13 cellular contexts compared by ENCODE assay signal in genomic region chr9:94941211-94941875, GRCh38.
DNase-seq lines count a peak whose midpoint lies in the region; ATAC-seq, FAIRE-seq and TF ChIP-seq lines count a peak whose summit lies in the region.
"Had no signal": no experiment of that assay in that cellular context is flagged by ENCODE, and none has a peak within 500 bp of the region (broad histone marks: within the 10 kb centered on the region; RNA-seq: fewer than 3 reads in every experiment).

No MANE protein-coding gene starts in this region.

- H3K4me3 ChIP-seq in endothelial cell of umbilical vein (replicated peaks in 1 of 3; ENCODE audit: insufficient read depth in 1 of 3, low read depth in 1 of 3, low read length in 3 of 3) (peak overlapping the region in 1 of 3 experiments; percentile 5), muscle layer of duodenum (ENCODE audit: low read depth in 1 of 2, low read length in 2 of 2) (no peak overlapping the region)

- H3K9me1 ChIP-seq in endothelial cell of umbilical vein (replicated peaks; ENCODE audit: control insufficient read depth, extremely low read depth, insufficient read depth, low read length), result no peaks in the 10 kb centered on the region

- peak overlapping the region; percentile 7 for H3K27ac Mint-ChIP-seq in stimulated activated naive CD8-positive, alpha-beta T cell treated with anti-CD3 and anti-CD28 coated beads, Interleukin-15, Interleukin-2, amounts not matched to agents 100 ng/mL and 50 ng/mL, for 24 hours
- peak overlapping the region in 1 of 2 donors; percentile 19 for H3K27ac Mint-ChIP-seq in stimulated activated naive CD8-positive, alpha-beta T cell treated with anti-CD3 and anti-CD28 coated beads, Interleukin-15, amount 100 ng/mL, for 72 hours
- peak overlapping the region in 3 of 6 donors; percentile 37 to 80 (median 38) for H3K27ac Mint-ChIP-seq in immature natural killer cell
- H3K27ac Mint-ChIP-seq: effector memory CD8-positive, alpha-beta T cell had no signal

- H3K27ac ChIP-seq in endothelial cell of umbilical vein (ENCODE audit: insufficient read depth, low read depth, low read length), result peak overlapping the region; percentile 79
- peak overlapping the region; percentile 19 for H3K27ac ChIP-seq in muscle layer of duodenum (ENCODE audit: low read length)
- no peak overlapping the region for H3K27ac ChIP-seq in substantia nigra (ENCODE audit: low read depth, low read length, poor library complexity, severe bottlenecking)
- H3K27ac ChIP-seq: RWPE1 had no signal

- intact Hi-C loops in endothelial cell of umbilical vein (cut with micrococcal nuclease), result loop anchor here (1.0 to 2.0 kb wide), 2 partner anchors 12 to 65 kb away; no protein-coding TSS in a partner anchor

- no TSS peak for BruUV-seq in endothelial cell of umbilical vein (replicated peaks; lab: Mats Ljungman, UMichigan)

- H3K27me3 Mint-ChIP-seq in stimulated activated naive CD8-positive, alpha-beta T cell treated with anti-CD3 and anti-CD28 coated beads, Interleukin-15, Interleukin-2, amounts not matched to agents 100 ng/mL and 50 ng/mL, for 24 hours, result no peaks in the 10 kb centered on the region
- H3K27me3 Mint-ChIP-seq in stimulated activated naive CD8-positive, alpha-beta T cell treated with anti-CD3 and anti-CD28 coated beads, Interleukin-15, amount 100 ng/mL, for 72 hours, result no peaks in the 10 kb centered on the region
- H3K27me3 Mint-ChIP-seq in immature natural killer cell (ENCODE audit: low read depth in 3 of 3), result peaks cover 0 to 2% (median 2%) of the 10 kb centered on the region in 3 donors
- H3K27me3 Mint-ChIP-seq: effector memory CD8-positive, alpha-beta T cell had no signal

- POLR2A ChIA-PET in endothelial cell of umbilical vein (lab: Charles Lee), result no interaction called here

- peak overlapping the region; percentile 77 for H3K4me2 ChIP-seq in endothelial cell of umbilical vein (ENCODE audit: insufficient read depth, low read length)

- H3K4me1 Mint-ChIP-seq in stimulated activated naive CD8-positive, alpha-beta T cell treated with anti-CD3 and anti-CD28 coated beads, Interleukin-15, Interleukin-2, amounts not matched to agents 100 ng/mL and 50 ng/mL, for 24 hours (ENCODE audit: low read depth), result peaks cover 5% of the 10 kb centered on the region
- peaks cover 6% of the 10 kb centered on the region for H3K4me1 Mint-ChIP-seq in stimulated activated naive CD8-positive, alpha-beta T cell treated with anti-CD3 and anti-CD28 coated beads, Interleukin-15, amount 100 ng/mL, for 72 hours
- H3K4me1 Mint-ChIP-seq in immature natural killer cell, result peaks cover 6 to 14% of the 10 kb centered on the region in 2 donors

- H3K9me3 ChIP-seq in endothelial cell of umbilical vein (replicated peaks; ENCODE audit: control insufficient read depth, insufficient read depth, low read length) (no peaks in the 10 kb centered on the region), muscle layer of duodenum (ENCODE audit: control insufficient read depth in 1 of 2, low read length in 2 of 2) (no peaks in the 10 kb centered on the region)

- TF ChIP-seq POLR2A in endothelial cell of umbilical vein (IDR thresholded peaks at IDR 0.05; ENCODE audit: low read depth, low read length), result no peak

- no peak overlapping the region for H3K4me3 Mint-ChIP-seq in stimulated activated naive CD8-positive, alpha-beta T cell treated with anti-CD3 and anti-CD28 coated beads, Interleukin-15, Interleukin-2, amounts not matched to agents 100 ng/mL and 50 ng/mL, for 24 hours
- no peak overlapping the region for H3K4me3 Mint-ChIP-seq in stimulated activated naive CD8-positive, alpha-beta T cell treated with anti-CD3 and anti-CD28 coated beads, Interleukin-15, amount 100 ng/mL, for 72 hours
- no peak overlapping the region for H3K4me3 Mint-ChIP-seq in immature natural killer cell
- H3K4me3 Mint-ChIP-seq: effector memory CD8-positive, alpha-beta T cell had no signal

- ATAC-seq in stimulated activated naive CD8-positive, alpha-beta T cell treated with anti-CD3 and anti-CD28 coated beads, Interleukin-15, amount 100 ng/mL, for 72 hours, result no peak
- ATAC-seq in HG02798 (IDR thresholded peaks at IDR 0.05; ENCODE audit: poor library complexity, unreplicated experiment), result no peak
- ATAC-seq: effector memory CD8-positive, alpha-beta T cell had no signal

- H2AFZ ChIP-seq in endothelial cell of umbilical vein (ENCODE audit: low read depth, low read length), result peak overlapping the region; percentile 36

- peaks cover 31% of the 10 kb centered on the region for H3K4me1 ChIP-seq in endothelial cell of umbilical vein (ENCODE audit: control insufficient read depth, extremely low read depth, insufficient read depth, low read length)
- peaks cover 0 to 11% of the 10 kb centered on the region in 2 donors for H3K4me1 ChIP-seq in muscle layer of duodenum (ENCODE audit: control insufficient read depth in 1 of 2, insufficient read depth in 2 of 2, low read length in 2 of 2)

- TF ChIP-seq CTCF in endothelial cell of umbilical vein (IDR thresholded peaks at IDR 0.05; ENCODE audit: extremely low read depth in 1 of 2, insufficient read depth in 1 of 2, low read depth in 1 of 2, low read length in 2 of 2), result no peak

- FAIRE-seq in endothelial cell of umbilical vein (lab: Jason Lieb, UNC), result peak; percentile 95

- no peaks in the 10 kb centered on the region for H4K20me1 ChIP-seq in endothelial cell of umbilical vein (replicated peaks; ENCODE audit: control insufficient read depth, extremely low read depth, insufficient read depth, low read length)

- dilution Hi-C loops in endothelial cell of umbilical vein (cut with MboI; ENCODE audit: extremely low pct_ligation_motif_present, low sequenced_read_pairs), result no loop called here

- H3K36me3 Mint-ChIP-seq in stimulated activated naive CD8-positive, alpha-beta T cell treated with anti-CD3 and anti-CD28 coated beads, Interleukin-15, Interleukin-2, amounts not matched to agents 100 ng/mL and 50 ng/mL, for 24 hours (ENCODE audit: low read depth), result peaks cover 12% of the 10 kb centered on the region
- peaks cover 6 to 12% (median 12%) of the 10 kb centered on the region in 3 donors for H3K36me3 Mint-ChIP-seq in immature natural killer cell

- DNase-seq in stimulated activated naive CD8-positive, alpha-beta T cell treated with anti-CD3 and anti-CD28 coated beads, Interleukin-15, amount 100 ng/mL, for 72 hours, result no peak
- DNase-seq in endothelial cell of umbilical vein (ENCODE audit: low read depth, low spot score) (peak; percentile 90), substantia nigra (lab: John Stamatoyannopoulos, UW) (no peak), immature natural killer cell (no peak), NCI-H526 treated with DMSO at 0.1 percent for 48 hours (lab: John Stamatoyannopoulos, UW) (no peak)
- DNase-seq: activated gamma-delta T cell treated with Interleukin-2 at 50 U/mL for 16 hours; effector memory CD8-positive, alpha-beta T cell; NCI-H187 treated with DMSO at 0.1 percent for 48 hours; nucleus accumbens had no signal

- H3K9ac ChIP-seq in endothelial cell of umbilical vein (replicated peaks; ENCODE audit: extremely low read depth, insufficient read depth, low read length), result peak overlapping the region; percentile 34

- H3K9me3 Mint-ChIP-seq in stimulated activated naive CD8-positive, alpha-beta T cell treated with anti-CD3 and anti-CD28 coated beads, Interleukin-15, Interleukin-2, amounts not matched to agents 100 ng/mL and 50 ng/mL, for 24 hours, result no peaks in the 10 kb centered on the region
- no peaks in the 10 kb centered on the region for H3K9me3 Mint-ChIP-seq in stimulated activated naive CD8-positive, alpha-beta T cell treated with anti-CD3 and anti-CD28 coated beads, Interleukin-15, amount 100 ng/mL, for 72 hours
- H3K9me3 Mint-ChIP-seq in immature natural killer cell, result no peaks in the 10 kb centered on the region
- H3K9me3 Mint-ChIP-seq: effector memory CD8-positive, alpha-beta T cell had no signal

- H3K79me2 ChIP-seq in endothelial cell of umbilical vein (ENCODE audit: control insufficient read depth, insufficient read depth, low read length), result no peaks in the 10 kb centered on the region

- no peaks in the 10 kb centered on the region for H3K36me3 ChIP-seq in endothelial cell of umbilical vein (ENCODE audit: control insufficient read depth in 2 of 2, extremely low read depth in 1 of 2, insufficient read depth in 2 of 2, low read length in 2 of 2)
- no peaks in the 10 kb centered on the region for H3K36me3 ChIP-seq in muscle layer of duodenum (ENCODE audit: control insufficient read depth in 1 of 2, insufficient read depth in 2 of 2, low read length in 2 of 2)

- H3K27me3 ChIP-seq in endothelial cell of umbilical vein (ENCODE audit: control insufficient read depth in 2 of 2, insufficient read depth in 2 of 2, low read length in 2 of 2) (no peaks in the 10 kb centered on the region), muscle layer of duodenum (ENCODE audit: low read depth, low read length) (no peaks in the 10 kb centered on the region)

- CTCF ChIA-PET in endothelial cell of umbilical vein (lab: Charles Lee), result interaction anchor here (0.6 to 2.8 kb wide), 8 partner anchors 9 to 190 kb away, joined by 3 to 9 read pairs (median 4); no protein-coding TSS in a partner anchor

TF ChIP-seq in endothelial cell of umbilical vein, 7 proteins besides CTCF, POLR2A, EP300 and RAD21:
- TF ChIP-seq POLR2AphosphoS5 (IDR thresholded peaks at IDR 0.05; ENCODE audit: insufficient read depth, low read depth, low read length), result peak; percentile 40
- no peak for TF ChIP-seq EZH2 (IDR thresholded peaks at IDR 0.05; ENCODE audit: borderline replicate concordance, low read depth, low read length, severe bottlenecking)
- TF ChIP-seq FOS (IDR thresholded peaks at IDR 0.05; ENCODE audit: borderline replicate concordance, insufficient read depth, low read length), result peak; percentile 44
- TF ChIP-seq JUN (IDR thresholded peaks at IDR 0.05; ENCODE audit: borderline replicate concordance, insufficient read depth, insufficient read length, low read depth), result peak; percentile 17
- no peak for TF ChIP-seq MYC (IDR thresholded peaks at IDR 0.05; ENCODE audit: low read depth, low read length)
